ENCODE assay signal across 1 cellular context in the genomic region with DNA sequence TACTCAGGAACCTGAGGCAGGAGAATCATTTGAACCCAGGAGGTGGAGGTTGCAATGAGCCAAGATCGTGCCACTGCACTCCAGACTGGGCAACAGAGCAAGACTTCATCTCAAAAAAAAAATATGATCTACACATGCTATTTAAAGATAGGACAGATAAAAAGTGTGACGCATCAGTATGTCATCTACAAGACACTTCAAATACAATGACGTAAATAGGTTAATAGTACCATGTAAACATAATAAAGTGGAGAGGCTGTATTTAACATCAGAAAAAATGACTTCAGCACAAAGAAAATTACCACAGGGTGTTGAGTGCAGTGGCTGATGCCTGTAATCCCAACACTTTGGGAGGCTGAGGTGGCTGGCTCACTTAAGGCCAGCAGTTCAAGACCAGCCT.
TF ChIP-seq lines count a peak whose summit lies in the region.

No MANE protein-coding gene starts in this region.

TF ChIP-seq in K562, 482 proteins besides CTCF, POLR2A, EP300 and RAD21:
- TF ChIP-seq PHF20 (IDR thresholded peaks at IDR 0.05; ENCODE audit: partially characterized antibody) (no peak), ZNF121 (CRISPR knock-in tag; conservative IDR thresholded peaks at IDR 0.05) (0 out of 2 replicates have a peak, but pooled peaks have one; percentile 28)
